9 cellular contexts compared by ENCODE assay signal in the genomic region with DNA sequence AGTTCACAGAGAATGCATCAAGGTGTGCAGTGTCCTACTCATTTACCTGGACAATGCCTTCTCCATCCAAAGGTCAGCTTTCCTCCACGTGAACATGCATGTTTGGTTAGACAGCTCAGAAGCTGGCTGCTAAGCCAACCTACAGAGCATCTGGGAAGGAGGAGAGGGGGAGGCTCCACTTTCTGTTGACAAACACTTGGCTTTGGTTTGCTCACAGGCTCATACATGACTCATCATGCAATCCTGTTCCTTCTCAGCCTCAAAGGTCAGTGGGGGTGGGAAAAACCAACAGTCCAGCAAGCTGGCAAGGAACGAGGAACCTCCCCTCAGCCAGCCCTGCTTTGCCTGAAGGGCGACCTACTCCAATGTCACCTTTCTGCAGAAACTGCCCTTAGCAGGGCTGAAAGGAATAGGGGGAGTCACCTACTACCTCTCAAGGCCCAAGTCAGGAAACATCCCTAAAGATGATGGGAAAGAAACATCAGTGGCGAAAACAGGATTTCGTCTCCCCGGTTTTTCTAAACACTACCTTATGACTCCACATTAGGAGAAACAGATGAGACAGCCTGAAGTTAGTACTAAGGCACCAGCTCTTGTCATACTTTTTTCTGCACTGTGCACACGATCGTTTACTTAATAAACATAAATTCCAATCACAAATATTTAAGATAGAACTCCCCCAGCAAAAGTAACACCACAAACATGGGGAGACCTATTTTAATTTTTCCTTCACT. TPM values are rescaled to one million over a fixed set of nuclear protein-coding genes. Genes with fewer than 3 reads are reported as not detected.
DNase-seq lines count a peak whose midpoint lies in the region; ATAC-seq, FAIRE-seq and TF ChIP-seq lines count a peak whose summit lies in the region.
"Had no signal": no experiment of that assay in that cellular context is flagged by ENCODE, and none has a peak within 500 bp of the region (broad histone marks: within the 10 kb centered on the region; RNA-seq: fewer than 3 reads in every experiment).

No MANE protein-coding gene starts in this region.

- ATAC-seq in activated T-helper 17 cell treated with anti-CD3 and anti-CD28 coated beads, Interleukin-2, amount 50 U/mL, for 72 hours (replicated peaks) = peak; percentile 71
- ATAC-seq in GM18517 (IDR thresholded peaks at IDR 0.05; ENCODE audit: unreplicated experiment) (no peak), HG03565 (IDR thresholded peaks at IDR 0.05; ENCODE audit: unreplicated experiment) (no peak), HG03135 (IDR thresholded peaks at IDR 0.05; ENCODE audit: unreplicated experiment) (no peak)

- DNase-seq in HT1080 (ENCODE audit: low read depth) (peak; percentile 91), kidney (peak; percentile 87), SKM-1 (lab: John Stamatoyannopoulos, UW; ENCODE audit: unreplicated experiment) (no peak)

- H3K27ac ChIP-seq in ACC112 (ENCODE audit: low read depth, low read length) (peak overlapping the region; percentile 73), kidney (ENCODE audit: low read depth in 2 of 2, low read length in 2 of 2) (peak overlapping the region; percentile 12 to 36)

- no peaks in the 10 kb centered on the region for H3K9me3 Mint-ChIP-seq in activated T-helper 17 cell treated with anti-CD3 and anti-CD28 coated beads, Interleukin-2, amount 50 U/mL, for 72 hours

- H3K4me3 ChIP-seq in ACC112 (ENCODE audit: low read depth, low read length) = peak overlapping the region; percentile 61; the same call in 1 of the 2 replicates
- no peak overlapping the region for H3K4me3 ChIP-seq in kidney (ENCODE audit: low read length in 2 of 2)

- no peaks in the 10 kb centered on the region for H3K27me3 Mint-ChIP-seq in activated T-helper 17 cell treated with anti-CD3 and anti-CD28 coated beads, Interleukin-2, amount 50 U/mL, for 72 hours

- H2AFZ ChIP-seq in ACC112 (ENCODE audit: low read length, unreplicated experiment) = no peak overlapping the region

- H3K4me1 ChIP-seq in ACC112 (ENCODE audit: control insufficient read depth, insufficient read depth, low read length, unreplicated experiment) (peaks cover 30% of the 10 kb centered on the region), kidney (ENCODE audit: control insufficient read depth in 1 of 2, insufficient read depth in 1 of 2, low read depth in 1 of 2, low read length in 2 of 2) (peaks cover 6 to 10% of the 10 kb centered on the region in 2 donors)

- no peak overlapping the region for H3K4me3 Mint-ChIP-seq in activated T-helper 17 cell treated with anti-CD3 and anti-CD28 coated beads, Interleukin-2, amount 50 U/mL, for 72 hours
- H3K4me3 Mint-ChIP-seq: neural crest cell had no signal

- peak; percentile 63 for FAIRE-seq in kidney (lab: Jason Lieb, UNC)

- H3K9ac ChIP-seq in kidney (ENCODE audit: low read length in 2 of 2) = no peak overlapping the region

- H3K27me3 ChIP-seq in ACC112 (ENCODE audit: insufficient read depth, low read length) = no peaks in the 10 kb centered on the region

- H3K27ac Mint-ChIP-seq in activated T-helper 17 cell treated with anti-CD3 and anti-CD28 coated beads, Interleukin-2, amount 50 U/mL, for 72 hours = no peak overlapping the region

- TF ChIP-seq CTCF in kidney (IDR thresholded peaks at IDR 0.05; ENCODE audit: borderline replicate concordance, extremely low read depth, insufficient read depth) = no peak

- intact Hi-C loops in kidney (cut with DNase I) = no loop called here

- H3K36me3 Mint-ChIP-seq in activated T-helper 17 cell treated with anti-CD3 and anti-CD28 coated beads, Interleukin-2, amount 50 U/mL, for 72 hours (ENCODE audit: low read depth) = peaks cover 58% of the 10 kb centered on the region

- peaks cover 4% of the 10 kb centered on the region for H3K4me1 Mint-ChIP-seq in activated T-helper 17 cell treated with anti-CD3 and anti-CD28 coated beads, Interleukin-2, amount 50 U/mL, for 72 hours

- peaks cover 14% of the 10 kb centered on the region for H3K36me3 ChIP-seq in ACC112 (ENCODE audit: insufficient read depth, low read length)
- H3K36me3 ChIP-seq in kidney (ENCODE audit: control insufficient read depth in 1 of 2, insufficient read depth in 2 of 2, low read length in 2 of 2) = no peaks in the 10 kb centered on the region

- H3K9me3 ChIP-seq in kidney (ENCODE audit: control insufficient read depth in 1 of 2, low read length in 2 of 2) = no peaks in the 10 kb centered on the region

- peaks cover 6% of the 10 kb centered on the region for H3K79me2 ChIP-seq in ACC112 (ENCODE audit: control insufficient read depth, insufficient read depth, low read length, unreplicated experiment)

RNA-seq across cellular contexts. Expression of a gene that starts 37.9 kb away (rescaled TPM):
- total RNA-seq in HT1080 (2014; rRNA removed; shearing (Covaris generic)) = 36.5 and 50.6 TPM in 2 replicates
- polyA plus RNA-seq in HT1080 (2015; cell fraction: cytosol; rRNA removed) = 15.3 and 18.4 TPM in 2 replicates
- 8.3 and 8.8 TPM in 2 replicates for polyA plus RNA-seq in HT1080 (2015; cell fraction: nucleus; rRNA removed)
- total RNA-seq in activated T-helper 17 cell treated with anti-CD3 and anti-CD28 coated beads, Interleukin-2, amount 50 U/mL, for 72 hours = 10 to 100 TPM; 15.5 to 20.8 TPM
- total RNA-seq in kidney = 38.4 TPM
- 1.4 TPM for polyA plus RNA-seq in kidney (ENCODE audit: insufficient read depth, low read depth, low replicate concordance)
